8 cellular contexts compared by ENCODE assay signal in genomic region chr4:39637572-39638357, GRCh38. TPM values are rescaled to one million over a fixed set of nuclear protein-coding genes. Genes with fewer than 3 reads are reported as not detected.
DNase-seq lines count a peak whose midpoint lies in the region; ATAC-seq, FAIRE-seq and TF ChIP-seq lines count a peak whose summit lies in the region.

No MANE protein-coding gene starts in this region.

- TF ChIP-seq EP300 in HepG2 (IDR thresholded peaks at IDR 0.05; ENCODE audit: low read depth in 2 of 2, low read length in 2 of 2) (0 out of 4 replicates have a peak, but pooled peaks of 1 of the 2 experiments have one; percentile 9), HepG2 (CRISPR knock-in tag; IDR thresholded peaks at IDR 0.05; ENCODE audit: borderline replicate concordance) (no peak)

- H3K9ac ChIP-seq in BLaER1 treated with 17β-estradiol and CSF1 and Interleukin-3, amounts not matched to agents 10 nM and 100 nM: peak overlapping the region; percentile 88 to 96 (median 92)
- H3K9ac ChIP-seq in HepG2 (ENCODE audit: insufficient read depth, low read depth, low read length): peak overlapping the region; percentile 93

- H2AFZ ChIP-seq in HepG2 (ENCODE audit: low read length): peak overlapping the region; percentile 30

- no peak for DNase-seq in T-helper 17 cell
- peak; percentile 64 for DNase-seq in HepG2 (ENCODE audit: low spot score)
- peak in 2 of 3 experiments; percentile 0 to 1 for DNase-seq in stimulated activated CD4-positive, alpha-beta T cell treated with anti-CD3 and anti-CD28 coated beads, TNF-alpha, amount 100 ng/mL, for 4 hours (ENCODE audit: low read depth in 3 of 3)
- no peak for DNase-seq in HuH-7 (ENCODE audit: low spot score)

- CTCF ChIA-PET in HepG2 (lab: Yijun Ruan, JAX; ENCODE audit: low intra/inter-chr PET ratio, low total read pairs): no interaction called here

- H3K27ac ChIP-seq in BLaER1 treated with 17β-estradiol and CSF1 and Interleukin-3, amounts not matched to agents 10 nM and 100 nM: peak overlapping the region; percentile 84 to 94 (median 90)
- H3K27ac ChIP-seq in KOPT-K1 (ENCODE audit: low read depth, low read length, poor library complexity, severe bottlenecking) (peak overlapping the region; percentile 49), HepG2 (ENCODE audit: extremely low read length, insufficient read depth, low read length) (peak overlapping the region; percentile 92)

- intact Hi-C loops in dendritic cell treated with granulocyte-macrophage colony-stimulating factor and Interleukin-4, amounts not matched to agents 40 ng/mL and 50 ng/mL, for 4 days (cut with micrococcal nuclease): loop anchor here (2.0 to 5.0 kb wide), 4 partner anchors 13 to 180 kb away; partner anchors contain the start of genes LIAS, RPL9, UBE2K and UGDH
- intact Hi-C loops in HepG2 (cut with micrococcal nuclease; ENCODE audit: unreplicated experiment): loop anchor here (2.0 to 10.0 kb wide), 4 partner anchors 15 to 173 kb away; partner anchors contain the start of gene UGDH

- no peaks in the 10 kb centered on the region for H3K27me3 ChIP-seq in BLaER1 treated with 17β-estradiol and CSF1 and Interleukin-3, amounts not matched to agents 10 nM and 100 nM
- H3K27me3 ChIP-seq in HepG2 (ENCODE audit: control insufficient read depth in 1 of 2, insufficient read depth in 2 of 2, low read length in 2 of 2): no peaks in the 10 kb centered on the region; a peak in 1 of 5 replicates

- no peak for TF ChIP-seq POLR2A in HepG2 (IDR thresholded peaks at IDR 0.05; ENCODE audit: insufficient read depth in 1 of 2, low read depth in 2 of 2, low read length in 2 of 2)

- H3K36me3 Mint-ChIP-seq in T-helper 17 cell (ENCODE audit: low read depth): no peaks in the 10 kb centered on the region
- H3K36me3 Mint-ChIP-seq in dendritic cell treated with granulocyte-macrophage colony-stimulating factor and Interleukin-4, amounts not matched to agents 40 ng/mL and 50 ng/mL, for 4 days (ENCODE audit: low read depth): peaks cover 36% of the 10 kb centered on the region

- H3K4me1 ChIP-seq in BLaER1 treated with 17β-estradiol and CSF1 and Interleukin-3, amounts not matched to agents 10 nM and 100 nM: peaks cover 34 to 61% (median 41%) of the 10 kb centered on the region in 10 experiments
- H3K4me1 ChIP-seq in HepG2 (ENCODE audit: insufficient read depth, low read length): peaks cover 46% of the 10 kb centered on the region

- peak overlapping the region; percentile 79 to 96 (median 90) for H3K4me2 ChIP-seq in BLaER1 treated with 17β-estradiol and CSF1 and Interleukin-3, amounts not matched to agents 10 nM and 100 nM
- peak overlapping the region; percentile 89 for H3K4me2 ChIP-seq in HepG2 (ENCODE audit: low read depth, low read length)

- peaks cover 0 to 39% (median 0%) of the 10 kb centered on the region in 11 experiments; a peak in 3 of 22 replicates for H4K20me1 ChIP-seq in BLaER1 treated with 17β-estradiol and CSF1 and Interleukin-3, amounts not matched to agents 10 nM and 100 nM
- H4K20me1 ChIP-seq in HepG2 (ENCODE audit: insufficient read depth, low read length): no peaks in the 10 kb centered on the region

- peaks cover 24% of the 10 kb centered on the region for H3K79me2 ChIP-seq in HepG2 (ENCODE audit: insufficient read depth, low read length)

- POLR2A ChIA-PET in HepG2 (lab: Yijun Ruan, JAX): interaction anchor here (0.7 to 4.2 kb wide), 25 partner anchors 8 to 333 kb away, joined by 3 to 67 read pairs (median 7); partner anchors contain the start of genes LIAS, RPL9, UBE2K and UGDH

- H3K9me3 Mint-ChIP-seq in dendritic cell treated with granulocyte-macrophage colony-stimulating factor and Interleukin-4, amounts not matched to agents 40 ng/mL and 50 ng/mL, for 4 days: no peaks in the 10 kb centered on the region

- H3K9me3 ChIP-seq in BLaER1 treated with 17β-estradiol and CSF1 and Interleukin-3, amounts not matched to agents 10 nM and 100 nM (replicated peaks in 1 of 11): no peaks in the 10 kb centered on the region
- no peaks in the 10 kb centered on the region for H3K9me3 ChIP-seq in KOPT-K1 (ENCODE audit: insufficient read depth, low read length, poor library complexity, severe bottlenecking)
- H3K9me3 ChIP-seq in T-helper 17 cell (ENCODE audit: control insufficient read depth, low read length, poor library complexity, severe bottlenecking): no peaks in the 10 kb centered on the region
- no peaks in the 10 kb centered on the region for H3K9me3 ChIP-seq in HepG2 (ENCODE audit: low read length)

- TF ChIP-seq RAD21 in HepG2 (CRISPR knock-in tag; IDR thresholded peaks at IDR 0.05): no peak

- in situ Hi-C loops in HepG2 (cut with HindIII; ENCODE audit: extremely low pct_ligation_motif_present, low pct_unique_long_range_greater_than_20kb): loop anchor here (5.0 kb wide), 1 partner anchor 110 kb away; the partner anchor contains the start of gene UGDH

- TF ChIP-seq CTCF in HepG2 (CRISPR knock-in tag; IDR thresholded peaks at IDR 0.05): no peak

- no peaks in the 10 kb centered on the region for H3K27me3 Mint-ChIP-seq in T-helper 17 cell
- no peaks in the 10 kb centered on the region for H3K27me3 Mint-ChIP-seq in dendritic cell treated with granulocyte-macrophage colony-stimulating factor and Interleukin-4, amounts not matched to agents 40 ng/mL and 50 ng/mL, for 4 days

- H3K4me3 ChIP-seq in BLaER1 treated with 17β-estradiol and CSF1 and Interleukin-3, amounts not matched to agents 10 nM and 100 nM: peak overlapping the region; percentile 81 to 91 (median 85)
- peak overlapping the region; percentile 83 to 95 (median 87) for H3K4me3 ChIP-seq in HepG2 (replicated peaks in 1 of 3; ENCODE audit: insufficient read depth in 1 of 3, low read depth in 2 of 3, low read length in 3 of 3)

- peak overlapping the region; percentile 92 for H3K4me3 Mint-ChIP-seq in T-helper 17 cell
- H3K4me3 Mint-ChIP-seq in dendritic cell treated with granulocyte-macrophage colony-stimulating factor and Interleukin-4, amounts not matched to agents 40 ng/mL and 50 ng/mL, for 4 days: peak overlapping the region; percentile 90

- H3K36me3 ChIP-seq in BLaER1 treated with 17β-estradiol and CSF1 and Interleukin-3, amounts not matched to agents 10 nM and 100 nM: 0 out of 22 replicates have a peak, but pooled peaks cover 0 to 5% (median 0%) of the 10 kb centered on the region in 11 experiments
- no peaks in the 10 kb centered on the region for H3K36me3 ChIP-seq in KOPT-K1 (ENCODE audit: insufficient read depth, low read length)
- H3K36me3 ChIP-seq in HepG2 (replicated peaks in 1 of 2; ENCODE audit: control insufficient read depth in 1 of 2, insufficient read depth in 2 of 2, low read length in 2 of 2): peaks cover 0 to 1% of the 10 kb centered on the region in 2 experiments; a peak in 1 of 5 replicates

- ATAC-seq in GM19395 (IDR thresholded peaks at IDR 0.05; ENCODE audit: unreplicated experiment) (peak; percentile 26), T-helper 17 cell (peak; percentile 39), HepG2 (peak; percentile 69)

- WGBS in HepG2 (ENCODE audit: low lambda C conversion rate): 1% methylated on average over 30 of the region's 30 CpGs

- TSS peak; percentile 71 for BruUV-seq in HepG2 (replicated peaks; lab: Mats Ljungman, UMichigan)

- H3K4me1 Mint-ChIP-seq in T-helper 17 cell: peaks cover 26% of the 10 kb centered on the region
- H3K4me1 Mint-ChIP-seq in dendritic cell treated with granulocyte-macrophage colony-stimulating factor and Interleukin-4, amounts not matched to agents 40 ng/mL and 50 ng/mL, for 4 days (ENCODE audit: low read depth): peaks cover 35% of the 10 kb centered on the region

- peak overlapping the region; percentile 93 for H3K27ac Mint-ChIP-seq in T-helper 17 cell
- peak overlapping the region; percentile 95 for H3K27ac Mint-ChIP-seq in dendritic cell treated with granulocyte-macrophage colony-stimulating factor and Interleukin-4, amounts not matched to agents 40 ng/mL and 50 ng/mL, for 4 days

- peak; percentile 43 for FAIRE-seq in HepG2 (lab: Jason Lieb, UNC)

TF ChIP-seq in HepG2, 621 proteins besides CTCF, POLR2A, EP300 and RAD21 (continues in another document):
- TF ChIP-seq ZNF510 (CRISPR knock-in tag; IDR thresholded peaks at IDR 0.05; ENCODE audit: low read depth) (no peak), BATF2 (CRISPR knock-in tag; IDR thresholded peaks at IDR 0.05) (no peak), ZBTB7A (CRISPR knock-in tag; IDR thresholded peaks at IDR 0.05) (no peak), POGZ (CRISPR knock-in tag; IDR thresholded peaks at IDR 0.05) (no peak)

RNA-seq across cellular contexts. Expression of gene SMIM14, which starts 0.9 kb away (rescaled TPM):
- 1 to 10 TPM; 8.3 to 9.3 TPM for total RNA-seq in T-helper 17 cell
- 16.3 and 26.2 TPM in 2 replicates for total RNA-seq in HepG2 (2016; rRNA removed; fragmentation: Illumina TruSeq; extraction: Trizol)
- total RNA-seq in HepG2 (2016; cell fraction: cytosol; rRNA removed; fragmentation: Illumina TruSeq; extraction: Trizol; ENCODE audit: low read depth): 2.3 and 3.0 TPM in 2 replicates
- 16.9 and 24.5 TPM in 2 replicates for total RNA-seq in HepG2 (2016; cell fraction: insoluble cytoplasmic fraction; rRNA removed; fragmentation: Illumina TruSeq; extraction: Trizol)
- 7.0 and 8.1 TPM in 2 replicates for total RNA-seq in HepG2 (2016; cell fraction: membrane; rRNA removed; fragmentation: Illumina TruSeq; extraction: Trizol)
- total RNA-seq in HepG2 (2016; cell fraction: nucleus; rRNA removed; fragmentation: Illumina TruSeq; extraction: Trizol): 4.2 and 6.0 TPM in 2 replicates
- polyA plus RNA-seq in HepG2 (2011; rRNA removed): 20.1 and 28.1 TPM in 2 replicates
- polyA plus RNA-seq in HepG2 (2011; cell fraction: cytosol; rRNA removed): 12.9 and 16.5 TPM in 2 replicates
- 3.0 and 7.6 TPM in 2 replicates for polyA plus RNA-seq in HepG2 (2011; cell fraction: nucleus; rRNA removed)
- 16.0 and 17.5 TPM in 2 replicates for polyA plus RNA-seq in HepG2 (2012)
- polyA plus RNA-seq in HepG2 (2016; cell fraction: cytosol; fragmentation: Illumina TruSeq; extraction: Trizol; ENCODE audit: low read depth): 3.3 and 4.9 TPM in 2 replicates
- polyA plus RNA-seq in HepG2 (2016; cell fraction: insoluble cytoplasmic fraction; fragmentation: Illumina TruSeq; extraction: Trizol; ENCODE audit: low read depth): 22.5 and 24.5 TPM in 2 replicates
- 7.2 and 7.6 TPM in 2 replicates for polyA plus RNA-seq in HepG2 (2016; cell fraction: membrane; fragmentation: Illumina TruSeq; extraction: Trizol; ENCODE audit: low read depth)
- polyA plus RNA-seq in HepG2 (2016; cell fraction: nucleus; fragmentation: Illumina TruSeq; extraction: Trizol; ENCODE audit: insufficient read depth, low read depth): 12.5 and 14.8 TPM in 2 replicates
- polyA minus RNA-seq in HepG2 (2011; rRNA and poly(A)+ RNA removed; ENCODE audit: low replicate concordance): 5.9 and 20.5 TPM in 2 replicates
- 18.6 and 21.3 TPM in 2 replicates for polyA minus RNA-seq in HepG2 (2011; cell fraction: cytosol; rRNA and poly(A)+ RNA removed)
- 4.4 and 6.1 TPM in 2 replicates for polyA minus RNA-seq in HepG2 (2011; cell fraction: nucleus; rRNA and poly(A)+ RNA removed)

Comparison
In these comparisons a context has a peak if more than half of its experiments do, and no peak if none do; other contexts are left out.
1. DNase-seq: peak in HepG2 (single experiment) and stimulated activated CD4-positive, alpha-beta T cell treated with anti-CD3 and anti-CD28 coated beads, TNF-alpha, amount 100 ng/mL, for 4 hours (2 of 3); none in T-helper 17 cell (0 of 3) and HuH-7 (single experiment).
2. Peak in every context shown above with its lines, with median percentiles within 50 percentile points of each other: H3K27ac ChIP-seq and ATAC-seq.